16 cellular contexts compared by ENCODE assay signal in genomic region chr3:78165876-78166275, GRCh38.
DNase-seq lines count a peak whose midpoint lies in the region; ATAC-seq, FAIRE-seq and TF ChIP-seq lines count a peak whose summit lies in the region.
"Had no signal": no experiment of that assay in that cellular context is flagged by ENCODE, and none has a peak within 500 bp of the region (broad histone marks: within the 10 kb centered on the region; RNA-seq: fewer than 3 reads in every experiment).

No MANE protein-coding gene starts in this region.

- no peaks in the 10 kb centered on the region for H3K27me3 ChIP-seq in foreskin keratinocyte
- H3K27me3 ChIP-seq: ascending aorta, spleen, tibial artery had no signal

- peak; percentile 16 for TF ChIP-seq CTCF in D721Med (IDR thresholded peaks at IDR 0.05; ENCODE audit: insufficient read depth, missing control alignments)
- TF ChIP-seq CTCF in VCaP (conservative IDR thresholded peaks at IDR 0.05), result peak; percentile 69
- TF ChIP-seq CTCF in foreskin keratinocyte (conservative IDR thresholded peaks at IDR 0.05), result peak; percentile 51

- no peak for ATAC-seq in foreskin keratinocyte

- no peak for FAIRE-seq in D721Med (lab: Jason Lieb, UNC)

- H3K27ac ChIP-seq in VCaP, result no peak overlapping the region
- no peak overlapping the region for H3K27ac ChIP-seq in foreskin keratinocyte
- H3K27ac ChIP-seq: ascending aorta, parathyroid adenoma, spleen, tibial artery had no signal

- no peaks in the 10 kb centered on the region for H3K4me1 ChIP-seq in foreskin keratinocyte
- H3K4me1 ChIP-seq: ascending aorta, parathyroid adenoma, spleen, tibial artery had no signal

- peak; percentile 3 for DNase-seq in DMS 273 (lab: John Stamatoyannopoulos, UW; ENCODE audit: unreplicated experiment)
- no peak for DNase-seq in DMS 273 treated with DMSO at 0.1 percent for 48 hours (lab: John Stamatoyannopoulos, UW)
- DNase-seq in D721Med (ENCODE audit: insufficient read length, low spot score), result no peak
- no peak for DNase-seq in foreskin keratinocyte
- DNase-seq in C1 segment of cervical spinal cord (lab: John Stamatoyannopoulos, UW), result no peak
- DNase-seq in NCI-H128 (lab: John Stamatoyannopoulos, UW; ENCODE audit: unreplicated experiment), result no peak
- DNase-seq in NCI-H187 treated with DMSO at 0.1 percent for 48 hours (lab: John Stamatoyannopoulos, UW), result no peak
- DNase-seq: 8988T; activated gamma-delta T cell treated with Interleukin-2 at 50 U/mL for 16 hours; CD4-positive, alpha-beta T cell; MV-4-11; spleen; tibial artery had no signal

Comparison
In these comparisons a context has a peak if more than half of its experiments do, and no peak if none do; other contexts are left out.
1. CTCF ChIP-seq: peak in every context shown above with its lines; median percentile 69 in VCaP; 51 in foreskin keratinocyte; 16 in D721Med.